In genomic region chr19:15297416-15298224, GRCh38 we compare ENCODE assay signal across 1 cellular context.
TF ChIP-seq lines count a peak whose summit lies in the region.

No MANE protein-coding gene starts in this region.

TF ChIP-seq in SK-N-SH, 30 proteins besides CTCF, POLR2A, EP300 and RAD21 (continued from another document):
- TF ChIP-seq PBX3 (IDR thresholded peaks at IDR 0.05) = no peak
- no peak for TF ChIP-seq TEAD4 (IDR thresholded peaks at IDR 0.05; ENCODE audit: borderline replicate concordance, insufficient read depth)
- TF ChIP-seq, protein P1, sequence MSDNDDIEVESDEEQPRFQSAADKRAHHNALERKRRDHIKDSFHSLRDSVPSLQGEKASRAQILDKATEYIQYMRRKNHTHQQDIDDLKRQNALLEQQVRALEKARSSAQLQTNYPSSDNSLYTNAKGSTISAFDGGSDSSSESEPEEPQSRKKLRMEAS (IDR thresholded peaks at IDR 0.05; ENCODE audit: low read depth) = no peak
- TF ChIP-seq USF1 (IDR thresholded peaks at IDR 0.05; ENCODE audit: borderline replicate concordance, low read depth) = no peak
- no peak for TF ChIP-seq POLR2AphosphoS5 (IDR thresholded peaks at IDR 0.05; ENCODE audit: low read depth, low read length)
- TF ChIP-seq FOXM1 (IDR thresholded peaks at IDR 0.05; ENCODE audit: low read depth) = no peak
- no peak for TF ChIP-seq MEF2A (IDR thresholded peaks at IDR 0.05; ENCODE audit: borderline replicate concordance, low read depth)
- no peak for TF ChIP-seq GABPA (IDR thresholded peaks at IDR 0.05; ENCODE audit: low read depth)
- TF ChIP-seq EZH2phosphoT487 (IDR thresholded peaks at IDR 0.05; ENCODE audit: borderline replicate concordance, low read depth) = no peak
- no peak for TF ChIP-seq FOXJ3 (CRISPR knock-in tag; IDR thresholded peaks at IDR 0.05)
